8 cellular contexts compared by ENCODE assay signal in the genomic region with DNA sequence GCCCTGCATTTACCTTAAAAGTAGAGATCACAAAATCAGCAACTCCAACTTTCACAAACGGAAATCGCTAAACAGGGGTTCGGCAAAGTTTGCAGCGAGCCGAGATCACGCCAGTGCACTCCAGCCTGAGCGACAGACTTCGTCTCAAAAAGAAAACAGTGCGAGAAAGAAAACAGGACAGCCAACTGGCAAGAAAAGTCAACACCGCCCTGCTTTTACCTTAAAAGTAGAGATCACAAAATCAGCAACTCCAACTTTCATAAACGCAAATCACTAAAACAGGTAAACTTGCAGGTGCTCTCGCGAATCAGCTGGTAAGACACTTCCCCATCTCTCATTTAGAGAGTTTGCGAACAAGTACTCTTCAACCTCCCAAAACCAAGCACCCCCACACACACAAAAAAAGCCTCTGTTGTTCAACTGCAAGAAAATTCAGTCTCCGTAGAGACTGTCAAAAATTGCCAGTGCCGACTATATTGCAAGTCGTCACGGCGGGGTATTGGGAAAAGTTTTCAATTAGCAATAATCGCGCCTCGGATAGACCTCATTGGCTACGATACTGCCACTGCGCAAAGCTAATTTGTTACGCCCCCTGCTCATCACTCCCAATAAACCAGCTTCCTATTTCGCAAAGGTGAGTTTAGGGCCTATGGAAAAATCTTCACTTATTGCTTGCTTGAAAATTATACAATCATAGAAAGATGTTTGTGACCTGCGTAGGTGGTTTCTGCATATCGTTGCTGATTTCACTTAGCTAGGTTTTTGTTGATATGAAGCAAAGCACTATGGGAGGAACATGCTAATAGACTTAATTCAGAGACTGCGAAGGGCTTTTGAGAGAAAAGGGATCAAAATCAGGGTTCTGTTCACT. TPM values are rescaled to one million over a fixed set of nuclear protein-coding genes. Genes with fewer than 3 reads are reported as not detected.
A peak's percentile ranks its signal among the peaks of the same experiment; 100 is the strongest.
DNase-seq lines count a peak whose midpoint lies in the region; ATAC-seq and TF ChIP-seq lines count a peak whose summit lies in the region.

A gene (minus strand): TSS at position 577 of the 871 bp plus-strand sequence.

- H3K9me2 ChIP-seq in hepatocyte (replicated peaks; ENCODE audit: insufficient read depth) = no peaks in the 10 kb centered on the region

- H2AFZ ChIP-seq in hepatocyte = peak within 1 kb of the TSS; percentile 27

- TF ChIP-seq CTCF in GM12864 (IDR thresholded peaks at IDR 0.05; ENCODE audit: low read depth, low read length, missing control alignments) (no peak), ascending aorta (IDR thresholded peaks at IDR 0.05) (no peak), hepatocyte (IDR thresholded peaks at IDR 0.05; ENCODE audit: poor library complexity) (no peak)

- H3K4me1 ChIP-seq in ascending aorta = peaks cover 0 to 7% of the 10 kb centered on the region in 2 donors
- no peaks in the 10 kb centered on the region for H3K4me1 ChIP-seq in hepatocyte (ENCODE audit: insufficient read depth)
- no peaks in the 10 kb centered on the region for H3K4me1 ChIP-seq in rectal smooth muscle tissue (ENCODE audit: control insufficient read depth, insufficient read depth, low read length)

- peak; percentile 38 for ATAC-seq in HG02840 (IDR thresholded peaks at IDR 0.05; ENCODE audit: low FRiP score, unreplicated experiment)

- WGBS in hepatocyte (ENCODE audit: low lambda C conversion rate, missing lambda C conversion rate) = under 1% methylated on average over 29 of the region's 29 CpGs

- DNase-seq in GM12864 (ENCODE audit: low read depth) (peak; percentile 98), NCI-H1694 treated with DMSO at 0.1 percent for 48 hours (lab: John Stamatoyannopoulos, UW) (peak; percentile 87), T-helper 2 cell (peak; percentile 25 to 92 (median 69)), ascending aorta (ENCODE audit: low spot score in 2 of 2) (peak in 1 of 2 donors; percentile 87), hepatocyte (ENCODE audit: low spot score) (peak; percentile 87), HuH-7.5 (ENCODE audit: low spot score) (no peak)

- H3K4me3 ChIP-seq in GM12864 (ENCODE audit: low read depth, low read length) (peak within 1 kb of the TSS; percentile 57), ascending aorta (peak within 1 kb of the TSS; percentile 57 to 62), hepatocyte (peak within 1 kb of the TSS; percentile 23), rectal smooth muscle tissue (ENCODE audit: low read length) (peak within 1 kb of the TSS; percentile 77)

- no peaks in the 10 kb centered on the region for H3K27me3 ChIP-seq in ascending aorta
- no peaks in the 10 kb centered on the region for H3K27me3 ChIP-seq in hepatocyte
- no peaks in the 10 kb centered on the region for H3K27me3 ChIP-seq in rectal smooth muscle tissue (ENCODE audit: control insufficient read depth, insufficient read depth, low read length)

- peak within 1 kb of the TSS; percentile 92 to 97 for H3K27ac ChIP-seq in ascending aorta
- peak within 1 kb of the TSS; percentile 94 for H3K27ac ChIP-seq in hepatocyte
- peak within 1 kb of the TSS; percentile 100 for H3K27ac ChIP-seq in rectal smooth muscle tissue (ENCODE audit: low read depth, low read length)

- intact Hi-C loops in ascending aorta (cut with DNase I) = loop anchor here (2.0 kb wide), 1 partner anchor 24 kb away; no protein-coding TSS in a partner anchor

- no peaks in the 10 kb centered on the region for H3K36me3 ChIP-seq in ascending aorta
- no peaks in the 10 kb centered on the region for H3K36me3 ChIP-seq in hepatocyte (replicated peaks; ENCODE audit: insufficient read depth, low read depth)
- H3K36me3 ChIP-seq in rectal smooth muscle tissue (ENCODE audit: control insufficient read depth, insufficient read depth, low read length) = no peaks in the 10 kb centered on the region

- H3K9me3 ChIP-seq in ascending aorta (no peaks in the 10 kb centered on the region), hepatocyte (ENCODE audit: low read depth) (no peaks in the 10 kb centered on the region)

- H4K20me1 ChIP-seq in hepatocyte (ENCODE audit: insufficient read depth, poor library complexity, severe bottlenecking) = no peaks in the 10 kb centered on the region

- H3K79me2 ChIP-seq in hepatocyte = no peaks in the 10 kb centered on the region

- peak within 1 kb of the TSS; percentile 83 for H3K9ac ChIP-seq in rectal smooth muscle tissue (ENCODE audit: low read length)

- peak within 1 kb of the TSS; percentile 76 for H3K4me2 ChIP-seq in hepatocyte

RNA-seq across cellular contexts. Expression of the gene that starts here (rescaled TPM):
- total RNA-seq in ascending aorta (not detected), hepatocyte (under 0.01 TPM in 2 replicates)
- polyA plus RNA-seq in hepatocyte = not detected in 2 replicates

Comparison
In these comparisons a context has a peak if more than half of its experiments do, and no peak if none do; other contexts are left out.
1. Peak in DNase-seq, H3K4me3 ChIP-seq, H3K27ac ChIP-seq and H3K4me2 ChIP-seq in hepatocyte; RNA of the gene not detected or under 1 TPM.
2. H3K4me3 ChIP-seq: peak in every context shown above with its lines; median percentile 77 in rectal smooth muscle tissue; 60 in ascending aorta; 57 in GM12864; 23 in hepatocyte.